ENCODE assay signal across 23 cellular contexts in genomic region chr1:211723273-211723672, GRCh38. TPM values are rescaled to one million over a fixed set of nuclear protein-coding genes. Genes with fewer than 3 reads are reported as not detected.
"Had no signal": no experiment of that assay in that cellular context is flagged by ENCODE, and none has a peak within 500 bp of the region (broad histone marks: within the 10 kb centered on the region; RNA-seq: fewer than 3 reads in every experiment).

No MANE protein-coding gene starts in this region.

- H3K4me3 Mint-ChIP-seq: endodermal cell; naive thymus-derived CD4-positive, alpha-beta T cell; nephron progenitor cell; stimulated activated naive B cell treated with anti-CD40 and anti-IgM and Interleukin-4, amounts not matched to agents 10 μg/mL and 1 μg/mL and 100 μg/mL, for 72 hours; stimulated activated naive CD8-positive, alpha-beta T cell treated with anti-CD3 and anti-CD28 coated beads, Interleukin-15, amount 100 ng/mL, for 72 hours had no signal

- H3K4me1 ChIP-seq: psoas muscle, tibial nerve, upper lobe of right lung, vagina had no signal

- H3K27ac Mint-ChIP-seq: endodermal cell; naive thymus-derived CD4-positive, alpha-beta T cell; stimulated activated naive B cell treated with anti-CD40 and anti-IgM and Interleukin-4, amounts not matched to agents 10 μg/mL and 1 μg/mL and 100 μg/mL, for 72 hours; stimulated activated naive CD8-positive, alpha-beta T cell treated with anti-CD3 and anti-CD28 coated beads, Interleukin-15, amount 100 ng/mL, for 72 hours had no signal

- H3K27ac ChIP-seq: neutrophil, psoas muscle, sigmoid colon, skin epidermis, testis, tibial nerve, upper lobe of right lung, vagina had no signal

- H3K36me3 Mint-ChIP-seq: naive thymus-derived CD4-positive, alpha-beta T cell had no signal

- H3K9me3 Mint-ChIP-seq: stimulated activated naive CD8-positive, alpha-beta T cell treated with anti-CD3 and anti-CD28 coated beads, Interleukin-15, amount 100 ng/mL, for 72 hours had no signal

- H3K9me3 ChIP-seq: neutrophil, psoas muscle, sigmoid colon, testis, tibial nerve, upper lobe of right lung, vagina had no signal

- DNase-seq: dermis blood vessel endothelial cell; effector CD4-positive, alpha-beta T cell; foreskin melanocyte; head of caudate nucleus; hippocampal formation; left colon; mammary epithelial cell; naive thymus-derived CD4-positive, alpha-beta T cell; nephron progenitor cell; psoas muscle; sigmoid colon; stimulated activated CD4-positive, alpha-beta T cell treated with anti-CD3 and anti-CD28 coated beads, Interleukin-2, amount 100 ng/mL, for 24 hours; stimulated activated CD4-positive, alpha-beta T cell treated with anti-CD3 and anti-CD28 coated beads, Interleukin-4, amount 100 ng/mL, for 4 hours; stimulated activated naive B cell treated with anti-CD40 and anti-IgM and Interleukin-4, amounts not matched to agents 10 μg/mL and 1 μg/mL and 100 μg/mL, for 72 hours; stimulated activated naive CD8-positive, alpha-beta T cell treated with anti-CD3 and anti-CD28 coated beads, Interleukin-15, amount 100 ng/mL, for 72 hours; testis; upper lobe of right lung had no signal

- H3K27me3 ChIP-seq: neutrophil, sigmoid colon, testis, tibial nerve, upper lobe of right lung, vagina had no signal

- H3K36me3 ChIP-seq: neutrophil, sigmoid colon, tibial nerve, upper lobe of right lung, vagina had no signal

- H3K4me3 ChIP-seq: psoas muscle, sigmoid colon, skin epidermis, testis, tibial nerve, upper lobe of right lung, vagina had no signal

- H3K4me1 Mint-ChIP-seq: naive thymus-derived CD4-positive, alpha-beta T cell; stimulated activated naive B cell treated with anti-CD40 and anti-IgM and Interleukin-4, amounts not matched to agents 10 μg/mL and 1 μg/mL and 100 μg/mL, for 72 hours; stimulated activated naive CD8-positive, alpha-beta T cell treated with anti-CD3 and anti-CD28 coated beads, Interleukin-15, amount 100 ng/mL, for 72 hours had no signal

RNA-seq across cellular contexts. Expression of gene NEK2, which starts 47.9 kb away (rescaled TPM):
- total RNA-seq: mesenteric fat pad, psoas muscle had no signal
